11 cellular contexts compared by ENCODE assay signal in the genomic region with DNA sequence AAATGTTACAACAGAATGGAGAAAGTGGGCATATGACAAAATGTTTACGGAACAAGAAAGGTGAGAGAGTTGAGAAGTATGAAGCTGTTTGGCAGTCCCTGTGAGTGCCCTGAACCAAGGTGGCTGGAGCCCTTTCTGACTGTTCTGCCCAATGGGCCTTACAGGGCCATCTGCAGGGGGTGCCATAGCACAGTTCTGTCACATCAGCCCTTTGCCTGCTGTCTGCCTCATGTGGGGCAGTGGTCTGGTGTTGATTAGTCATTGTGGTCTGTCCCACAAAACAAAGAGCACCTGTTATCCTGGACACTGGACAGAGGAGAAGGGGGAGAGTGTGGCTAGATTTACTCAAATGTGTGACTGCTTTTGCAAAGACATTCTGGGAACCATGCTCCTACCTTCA. TPM values are rescaled to one million over a fixed set of nuclear protein-coding genes. Genes with fewer than 3 reads are reported as not detected.
DNase-seq lines count a peak whose midpoint lies in the region; ATAC-seq and TF ChIP-seq lines count a peak whose summit lies in the region.
"Had no signal": no experiment of that assay in that cellular context is flagged by ENCODE, and none has a peak within 500 bp of the region (broad histone marks: within the 10 kb centered on the region; RNA-seq: fewer than 3 reads in every experiment).

No MANE protein-coding gene starts in this region.

- no peak for TF ChIP-seq CTCF in esophagus squamous epithelium (IDR thresholded peaks at IDR 0.05)
- no peak for TF ChIP-seq CTCF in thyroid gland (IDR thresholded peaks at IDR 0.05)

- H3K27ac ChIP-seq in esophagus squamous epithelium (peak overlapping the region in 3 of 4 donors; percentile 4 to 51 (median 7)), thyroid gland (no peak overlapping the region)
- H3K27ac ChIP-seq: brain microvascular endothelial cell had no signal

- DNase-seq in esophagus squamous epithelium (lab: John Stamatoyannopoulos, UW) = no peak
- no peak for DNase-seq in central memory CD4-positive, alpha-beta T cell
- no peak for DNase-seq in effector CD8-positive, alpha-beta T cell (lab: John Stamatoyannopoulos, UW)
- no peak for DNase-seq in thyroid gland
- DNase-seq in hypothalamus (lab: John Stamatoyannopoulos, UW) = no peak
- DNase-seq: brain microvascular endothelial cell, EL, midbrain had no signal

- H3K36me3 ChIP-seq in esophagus squamous epithelium (no peaks in the 10 kb centered on the region), thyroid gland (no peaks in the 10 kb centered on the region)
- H3K36me3 ChIP-seq: brain microvascular endothelial cell had no signal

- WGBS in esophagus squamous epithelium, 2 donors = 80 to 91% methylated on average over 1 of the region's 1 CpG
- WGBS in thyroid gland, 2 donors = 93 to 97% methylated on average over 1 of the region's 1 CpG

- H3K4me3 ChIP-seq in esophagus squamous epithelium (no peak overlapping the region), thyroid gland (replicated peaks in 1 of 3) (no peak overlapping the region)

- intact Hi-C loops in esophagus squamous epithelium (cut with DNase I) = no loop called here
- intact Hi-C loops in thyroid gland (cut with DNase I) = no loop called here

- TF ChIP-seq POLR2A in esophagus squamous epithelium (IDR thresholded peaks at IDR 0.05) (no peak), thyroid gland (IDR thresholded peaks at IDR 0.05) (no peak)

- H3K27me3 ChIP-seq in esophagus squamous epithelium (peaks cover 0 to 3% (median 0%) of the 10 kb centered on the region in 4 donors), thyroid gland (no peaks in the 10 kb centered on the region)
- H3K27me3 ChIP-seq: brain microvascular endothelial cell had no signal

- ATAC-seq in GM18868 (IDR thresholded peaks at IDR 0.05; ENCODE audit: unreplicated experiment) (peak; percentile 29), GM21737 (IDR thresholded peaks at IDR 0.05; ENCODE audit: unreplicated experiment) (peak; percentile 30), HG03439 (IDR thresholded peaks at IDR 0.05; ENCODE audit: unreplicated experiment) (peak; percentile 40)

- H3K9me3 ChIP-seq in esophagus squamous epithelium (no peaks in the 10 kb centered on the region), thyroid gland (no peaks in the 10 kb centered on the region)

- H3K4me1 ChIP-seq in esophagus squamous epithelium (peaks cover 0 to 14% (median 11%) of the 10 kb centered on the region in 3 donors), thyroid gland (no peaks in the 10 kb centered on the region)

RNA-seq across cellular contexts. Expression of gene OSBPL3, which starts 51.5 kb away (rescaled TPM):
- total RNA-seq in esophagus squamous epithelium (10 to 100 TPM in 3 of 4 donors, 1 to 10 TPM in 1; 8.9 to 22.6 (median 13.7) TPM), thyroid gland (10 to 100 TPM; 22.1 to 41.7 (median 34.3) TPM)

Comparison
In these comparisons a context has a peak if more than half of its experiments do, and no peak if none do; other contexts are left out.
1. H3K27ac ChIP-seq: peak in esophagus squamous epithelium (3 of 4); none in thyroid gland (0 of 3).
2. Peak in every context shown above with its lines, with median percentiles within 50 percentile points of each other: ATAC-seq.